In the genomic region with DNA sequence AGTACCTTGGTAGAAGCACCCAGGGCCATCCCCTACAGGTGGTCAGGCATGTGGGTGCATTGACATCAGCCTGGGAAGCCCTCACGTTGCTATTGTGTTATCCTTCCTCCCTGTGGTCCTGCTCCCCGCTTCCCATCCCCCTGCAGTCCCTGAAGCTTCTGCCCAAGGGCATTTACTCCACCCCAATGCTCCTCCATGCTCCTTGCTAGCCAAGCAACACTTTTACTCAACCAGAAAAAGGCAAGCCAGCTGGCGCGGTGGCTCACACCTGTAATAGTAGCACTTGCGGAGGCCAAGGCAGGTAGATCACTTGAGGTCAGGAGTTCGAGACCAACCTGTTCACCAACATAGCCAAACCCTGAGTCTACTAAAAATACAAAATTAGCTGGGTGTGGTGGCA, we compare ENCODE assay signal across 23 cellular contexts. TPM values are rescaled to one million over a fixed set of nuclear protein-coding genes. Genes with fewer than 3 reads are reported as not detected.
DNase-seq lines count a peak whose midpoint lies in the region; ATAC-seq, FAIRE-seq and TF ChIP-seq lines count a peak whose summit lies in the region.
"Had no signal": no experiment of that assay in that cellular context is flagged by ENCODE, and none has a peak within 500 bp of the region (broad histone marks: within the 10 kb centered on the region; RNA-seq: fewer than 3 reads in every experiment).

No MANE protein-coding gene starts in this region.

- no peaks in the 10 kb centered on the region for H3K4me1 Mint-ChIP-seq in neural progenitor cell
- H3K4me1 Mint-ChIP-seq: CD14-positive monocyte; CD8-positive, alpha-beta memory T cell had no signal

- no TSS peak for BruUV-seq in HepG2 (replicated peaks; lab: Mats Ljungman, UMichigan)

- H3F3A ChIP-seq in neural progenitor cell (ENCODE audit: low read depth): no peaks in the 10 kb centered on the region

- peak overlapping the region; percentile 57 for H3K4me2 ChIP-seq in neural progenitor cell
- H3K4me2 ChIP-seq in HepG2 (ENCODE audit: low read depth, low read length): no peak overlapping the region
- H3K4me2 ChIP-seq: A549; BLaER1 treated with 17β-estradiol and CSF1 and Interleukin-3, amounts not matched to agents 10 nM and 100 nM had no signal

- no peaks in the 10 kb centered on the region for H3K9me3 Mint-ChIP-seq in neural progenitor cell
- H3K9me3 Mint-ChIP-seq: CD4-positive, alpha-beta T cell; CD8-positive, alpha-beta memory T cell had no signal

- peaks cover 5% of the 10 kb centered on the region for H3K27me3 Mint-ChIP-seq in neural progenitor cell (ENCODE audit: insufficient read depth, low read depth)
- H3K27me3 Mint-ChIP-seq: CD4-positive, alpha-beta T cell had no signal

- ATAC-seq in HepG2: no peak
- ATAC-seq: A549, GM12878 had no signal

- CTCF ChIA-PET in HepG2 (lab: Yijun Ruan, JAX; ENCODE audit: low intra/inter-chr PET ratio, low total read pairs): no interaction called here

- H3K36me3 Mint-ChIP-seq in neural progenitor cell: no peaks in the 10 kb centered on the region
- H3K36me3 Mint-ChIP-seq: CD14-positive monocyte; CD8-positive, alpha-beta memory T cell had no signal

- H3K9ac ChIP-seq in neural progenitor cell: no peak overlapping the region
- no peak overlapping the region for H3K9ac ChIP-seq in HepG2 (ENCODE audit: insufficient read depth, low read depth, low read length)
- H3K9ac ChIP-seq: BLaER1 treated with 17β-estradiol and CSF1 and Interleukin-3, amounts not matched to agents 10 nM and 100 nM had no signal

- no peak overlapping the region for H3K4me3 Mint-ChIP-seq in neural progenitor cell
- H3K4me3 Mint-ChIP-seq: CD14-positive monocyte; CD4-positive, alpha-beta T cell; CD8-positive, alpha-beta memory T cell had no signal

- TF ChIP-seq POLR2A in HepG2 (IDR thresholded peaks at IDR 0.05; ENCODE audit: insufficient read depth in 1 of 2, low read depth in 2 of 2, low read length in 2 of 2): no peak

- peak; percentile 52 for DNase-seq in activated effector memory CD4-positive, alpha-beta T cell treated with anti-CD3 and anti-CD28 coated beads, Interleukin-2, amount 50 U/mL, for 16 hours
- DNase-seq in activated effector memory CD4-positive, alpha-beta T cell treated with Interleukin-2 at 50 U/mL for 16 hours: no peak
- DNase-seq in neural progenitor cell (ENCODE audit: low spot score) (no peak), HepG2 (ENCODE audit: low spot score) (no peak), NCI-H2081 treated with DMSO at 0.1 percent for 48 hours (lab: John Stamatoyannopoulos, UW) (no peak)
- DNase-seq: 8988T; ACHN; AML-193; BE2C; CD4-positive, alpha-beta T cell; CD8-positive, alpha-beta memory T cell; DMS 273 treated with DMSO at 0.1 percent for 48 hours; DMS79; EL; GDM1; GOT3; H7; HCEC 1CT had no signal

- H3K36me3 ChIP-seq in neural progenitor cell (no peaks in the 10 kb centered on the region), HepG2 (replicated peaks in 1 of 2; ENCODE audit: control insufficient read depth in 1 of 2, insufficient read depth in 2 of 2, low read length in 2 of 2) (no peaks in the 10 kb centered on the region)
- H3K36me3 ChIP-seq: BE2C; BLaER1 treated with 17β-estradiol and CSF1 and Interleukin-3, amounts not matched to agents 10 nM and 100 nM had no signal

- no peak for TF ChIP-seq CTCF in neural progenitor cell (IDR thresholded peaks at IDR 0.05)
- TF ChIP-seq CTCF in HepG2 (CRISPR knock-in tag; IDR thresholded peaks at IDR 0.05): no peak

- no peak overlapping the region for H3K27ac Mint-ChIP-seq in neural progenitor cell
- H3K27ac Mint-ChIP-seq: CD4-positive, alpha-beta T cell; CD8-positive, alpha-beta memory T cell had no signal

- no peak for FAIRE-seq in HepG2 (lab: Jason Lieb, UNC)
- FAIRE-seq: A549, D721Med, GM12878 had no signal

- H2AFZ ChIP-seq in neural progenitor cell (replicated peaks) (peak overlapping the region; percentile 18), HepG2 (ENCODE audit: low read length) (no peak overlapping the region)

- H3K4me3 ChIP-seq in neural progenitor cell (no peak overlapping the region), HepG2 (replicated peaks in 1 of 3; ENCODE audit: insufficient read depth in 1 of 3, low read depth in 2 of 3, low read length in 3 of 3) (no peak overlapping the region)
- H3K4me3 ChIP-seq: A549; BLaER1 treated with 17β-estradiol and CSF1 and Interleukin-3, amounts not matched to agents 10 nM and 100 nM; GM12878 had no signal

- intact Hi-C loops in HepG2 (cut with micrococcal nuclease; ENCODE audit: unreplicated experiment): no loop called here

- H3K9me3 ChIP-seq in neural progenitor cell (ENCODE audit: low read depth) (no peaks in the 10 kb centered on the region), HepG2 (ENCODE audit: low read length) (no peaks in the 10 kb centered on the region)
- H3K9me3 ChIP-seq: A549, BE2C had no signal

- H3K79me2 ChIP-seq in neural progenitor cell (ENCODE audit: low read depth) (no peaks in the 10 kb centered on the region), HepG2 (ENCODE audit: insufficient read depth, low read length) (no peaks in the 10 kb centered on the region)

- 58% methylated on average over 5 of the region's 6 CpGs for WGBS in HepG2 (ENCODE audit: low lambda C conversion rate)

- H3K27ac ChIP-seq in neural progenitor cell (no peak overlapping the region), HepG2 (ENCODE audit: extremely low read length, insufficient read depth, low read length) (no peak overlapping the region)
- H3K27ac ChIP-seq: A549; BLaER1 treated with 17β-estradiol and CSF1 and Interleukin-3, amounts not matched to agents 10 nM and 100 nM had no signal

- TF ChIP-seq EP300 in HepG2 (IDR thresholded peaks at IDR 0.05; ENCODE audit: low read depth in 2 of 2, low read length in 2 of 2): no peak
- TF ChIP-seq EP300 in HepG2 (CRISPR knock-in tag; IDR thresholded peaks at IDR 0.05; ENCODE audit: borderline replicate concordance): no peak

- no peaks in the 10 kb centered on the region for H4K20me1 ChIP-seq in neural progenitor cell (ENCODE audit: low read depth)
- no peaks in the 10 kb centered on the region for H4K20me1 ChIP-seq in HepG2 (ENCODE audit: insufficient read depth, low read length)
- H4K20me1 ChIP-seq: BLaER1 treated with 17β-estradiol and CSF1 and Interleukin-3, amounts not matched to agents 10 nM and 100 nM had no signal

- TF ChIP-seq RAD21 in HepG2 (CRISPR knock-in tag; IDR thresholded peaks at IDR 0.05): no peak

- H3K4me1 ChIP-seq in neural progenitor cell: peaks cover 10% of the 10 kb centered on the region
- H3K4me1 ChIP-seq in HepG2 (ENCODE audit: insufficient read depth, low read length): peaks cover 50% of the 10 kb centered on the region
- H3K4me1 ChIP-seq: A549, BE2C had no signal

- in situ Hi-C loops in HepG2 (cut with HindIII; ENCODE audit: extremely low pct_ligation_motif_present, low pct_unique_long_range_greater_than_20kb): no loop called here

- POLR2A ChIA-PET in HepG2 (lab: Yijun Ruan, JAX): interaction anchor here (0.6 to 1.1 kb wide), 2 partner anchors 9 to 15 kb away, joined by 3 read pairs; no protein-coding TSS in a partner anchor

- H3K27me3 ChIP-seq in neural progenitor cell (no peaks in the 10 kb centered on the region), HepG2 (ENCODE audit: control insufficient read depth in 1 of 2, insufficient read depth in 2 of 2, low read length in 2 of 2) (no peaks in the 10 kb centered on the region)
- H3K27me3 ChIP-seq: BE2C; BLaER1 treated with 17β-estradiol and CSF1 and Interleukin-3, amounts not matched to agents 10 nM and 100 nM had no signal

RNA-seq across cellular contexts. Expression of a gene that starts 23.8 kb away (rescaled TPM):
- total RNA-seq in neural progenitor cell (ENCODE audit: low replicate concordance): 51.0 and 101 TPM in 2 replicates
- 173 and 251 TPM in 2 replicates for total RNA-seq in HepG2 (2016; rRNA removed; fragmentation: Illumina TruSeq; extraction: Trizol)
- 49.2 and 61.1 TPM in 2 replicates for total RNA-seq in HepG2 (2016; cell fraction: cytosol; rRNA removed; fragmentation: Illumina TruSeq; extraction: Trizol; ENCODE audit: low read depth)
- 172 and 283 TPM in 2 replicates for total RNA-seq in HepG2 (2016; cell fraction: insoluble cytoplasmic fraction; rRNA removed; fragmentation: Illumina TruSeq; extraction: Trizol)
- 49.8 and 50.3 TPM in 2 replicates for total RNA-seq in HepG2 (2016; cell fraction: membrane; rRNA removed; fragmentation: Illumina TruSeq; extraction: Trizol)
- total RNA-seq in HepG2 (2016; cell fraction: nucleus; rRNA removed; fragmentation: Illumina TruSeq; extraction: Trizol): 53.8 and 59.6 TPM in 2 replicates
- polyA plus RNA-seq in HepG2 (2011; rRNA removed): 51.8 and 70.6 TPM in 2 replicates
- 19.5 and 28.1 TPM in 2 replicates for polyA plus RNA-seq in HepG2 (2011; cell fraction: cytosol; rRNA removed)
- polyA plus RNA-seq in HepG2 (2011; cell fraction: nucleus; rRNA removed): 8.5 and 14.1 TPM in 2 replicates
- polyA plus RNA-seq in HepG2 (2012): 141 and 173 TPM in 2 replicates
- 63.3 and 66.1 TPM in 2 replicates for polyA plus RNA-seq in HepG2 (2016; cell fraction: cytosol; fragmentation: Illumina TruSeq; extraction: Trizol; ENCODE audit: low read depth)
- polyA plus RNA-seq in HepG2 (2016; cell fraction: insoluble cytoplasmic fraction; fragmentation: Illumina TruSeq; extraction: Trizol; ENCODE audit: low read depth): 371 and 383 TPM in 2 replicates
- polyA plus RNA-seq in HepG2 (2016; cell fraction: membrane; fragmentation: Illumina TruSeq; extraction: Trizol; ENCODE audit: low read depth): 53.3 and 57.7 TPM in 2 replicates
- 143 and 153 TPM in 2 replicates for polyA plus RNA-seq in HepG2 (2016; cell fraction: nucleus; fragmentation: Illumina TruSeq; extraction: Trizol; ENCODE audit: insufficient read depth, low read depth)
- 3.5 and 5.1 TPM in 2 replicates for polyA minus RNA-seq in HepG2 (2011; rRNA and poly(A)+ RNA removed; ENCODE audit: low replicate concordance)
- 6.9 and 13.9 TPM in 2 replicates for polyA minus RNA-seq in HepG2 (2011; cell fraction: cytosol; rRNA and poly(A)+ RNA removed)
- polyA minus RNA-seq in HepG2 (2011; cell fraction: nucleus; rRNA and poly(A)+ RNA removed): 35.3 and 41.3 TPM in 2 replicates

RNA-seq across cellular contexts. Expression of a gene that starts 54.8 kb away (rescaled TPM):
- 15.2 and 18.4 TPM in 2 replicates for total RNA-seq in neural progenitor cell (ENCODE audit: low replicate concordance)
- total RNA-seq in HepG2 (2016; rRNA removed; fragmentation: Illumina TruSeq; extraction: Trizol): 7.1 and 7.3 TPM in 2 replicates
- 1.7 and 1.8 TPM in 2 replicates for total RNA-seq in HepG2 (2016; cell fraction: cytosol; rRNA removed; fragmentation: Illumina TruSeq; extraction: Trizol; ENCODE audit: low read depth)
- 7.0 and 7.2 TPM in 2 replicates for total RNA-seq in HepG2 (2016; cell fraction: insoluble cytoplasmic fraction; rRNA removed; fragmentation: Illumina TruSeq; extraction: Trizol)
- total RNA-seq in HepG2 (2016; cell fraction: membrane; rRNA removed; fragmentation: Illumina TruSeq; extraction: Trizol): 4.2 and 4.3 TPM in 2 replicates
- total RNA-seq in HepG2 (2016; cell fraction: nucleus; rRNA removed; fragmentation: Illumina TruSeq; extraction: Trizol): 6.9 and 7.7 TPM in 2 replicates
- 8.5 and 9.1 TPM in 2 replicates for polyA plus RNA-seq in HepG2 (2011; rRNA removed)
- polyA plus RNA-seq in HepG2 (2011; cell fraction: cytosol; rRNA removed): 6.4 and 10.3 TPM in 2 replicates
- polyA plus RNA-seq in HepG2 (2011; cell fraction: nucleus; rRNA removed): 11.4 and 12.5 TPM in 2 replicates
- polyA plus RNA-seq in HepG2 (2012): 10.4 and 11.8 TPM in 2 replicates
- polyA plus RNA-seq in HepG2 (2016; cell fraction: cytosol; fragmentation: Illumina TruSeq; extraction: Trizol; ENCODE audit: low read depth): 0.38 TPM in 2 replicates
- 10.2 and 11.9 TPM in 2 replicates for polyA plus RNA-seq in HepG2 (2016; cell fraction: insoluble cytoplasmic fraction; fragmentation: Illumina TruSeq; extraction: Trizol; ENCODE audit: low read depth)
- polyA plus RNA-seq in HepG2 (2016; cell fraction: membrane; fragmentation: Illumina TruSeq; extraction: Trizol; ENCODE audit: low read depth): 2.2 and 2.4 TPM in 2 replicates
- polyA plus RNA-seq in HepG2 (2016; cell fraction: nucleus; fragmentation: Illumina TruSeq; extraction: Trizol; ENCODE audit: insufficient read depth, low read depth): 13.3 and 13.4 TPM in 2 replicates
- polyA minus RNA-seq in HepG2 (2011; rRNA and poly(A)+ RNA removed; ENCODE audit: low replicate concordance): 11.2 and 18.2 TPM in 2 replicates
- polyA minus RNA-seq in HepG2 (2011; cell fraction: cytosol; rRNA and poly(A)+ RNA removed): 11.8 and 11.9 TPM in 2 replicates
- polyA minus RNA-seq in HepG2 (2011; cell fraction: nucleus; rRNA and poly(A)+ RNA removed): 10.8 and 11.6 TPM in 2 replicates
